20 cellular contexts compared by ENCODE assay signal in the genomic region with DNA sequence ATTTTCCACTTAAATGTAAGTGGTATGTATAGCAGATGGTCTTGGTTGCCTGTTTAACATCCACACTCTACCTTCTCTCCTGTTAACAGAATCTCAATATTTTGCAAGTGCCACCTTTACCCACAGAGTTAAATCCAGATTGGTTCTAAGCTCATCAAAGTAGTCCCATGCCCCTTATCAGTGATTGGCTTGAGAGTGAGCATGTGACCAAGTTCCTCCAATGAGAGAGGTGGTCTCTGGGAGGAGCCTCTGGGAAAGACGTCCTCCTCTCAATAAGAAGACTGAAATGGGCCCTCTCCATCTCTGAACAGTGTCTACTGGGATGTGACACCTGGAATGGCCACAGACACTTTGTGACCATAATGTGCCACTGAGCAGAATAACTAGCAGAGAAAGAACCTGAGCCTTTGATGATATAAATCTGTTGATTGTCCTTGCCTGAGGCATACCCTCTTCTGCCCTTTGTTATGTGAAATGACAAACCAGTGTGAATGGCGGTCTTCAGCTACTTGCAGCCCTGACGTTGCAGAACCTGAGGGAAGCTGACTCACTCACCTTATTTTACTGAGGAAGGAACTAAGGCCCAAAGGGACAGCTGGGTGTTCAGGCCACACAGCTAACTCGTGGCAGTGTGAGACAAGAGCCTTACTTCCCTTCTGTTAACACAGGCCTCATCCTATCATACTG.
"Had no signal": no experiment of that assay in that cellular context is flagged by ENCODE, and none has a peak within 500 bp of the region (broad histone marks: within the 10 kb centered on the region; RNA-seq: fewer than 3 reads in every experiment).

No MANE protein-coding gene starts in this region.

- H3K9me3 ChIP-seq: breast epithelium, esophagus muscularis mucosa, mucosa of descending colon had no signal

- H3K36me3 ChIP-seq: breast epithelium, esophagus muscularis mucosa, left ventricle myocardium inferior, tibial nerve had no signal

- H3K27ac ChIP-seq: breast epithelium, esophagus muscularis mucosa, left ventricle myocardium inferior, tibial nerve had no signal

- ATAC-seq: activated CD4-positive, alpha-beta T cell treated with anti-CD3 and anti-CD28 coated beads for 36 hours; activated CD8-positive, alpha-beta memory T cell treated with anti-CD3 and anti-CD28 coated beads, Interleukin-2, amount 10 ng/mL, durations not matched to agents 7 days and 5 days; activated CD8-positive, alpha-beta T cell treated with anti-CD3 and anti-CD28 coated beads, Interleukin-2, amount 10 ng/mL, durations not matched to agents 7 days and 5 days; activated naive CD4-positive, alpha-beta T cell treated with anti-CD3 and anti-CD28 coated beads, Interleukin-2, amount 50 U/mL, for 72 hours; mucosa of descending colon; natural killer cell treated with Interleukin-12 subunit alpha and Interleukin-12 subunit beta and Interleukin-15 and Interleukin-18, amount 100 ng/mL, for 72 hours; right cardiac atrium had no signal

- H3K27me3 ChIP-seq: breast epithelium, esophagus muscularis mucosa, tibial nerve had no signal

- DNase-seq: activated CD4-positive, alpha-beta T cell treated with anti-CD3 and anti-CD28 coated beads for 36 hours; activated CD4-positive, CD25-positive, alpha-beta regulatory T cell; activated CD8-positive, alpha-beta memory T cell treated with anti-CD3 and anti-CD28 coated beads, Interleukin-2, amount 10 ng/mL, durations not matched to agents 7 days and 5 days; activated CD8-positive, alpha-beta T cell treated with anti-CD3 and anti-CD28 coated beads, Interleukin-2, amount 10 ng/mL, durations not matched to agents 7 days and 5 days; activated T-cell treated with anti-CD3 and anti-CD28 coated beads, Interleukin-2, amount 50 U/mL, for 48 hours; central memory CD4-positive, alpha-beta T cell; endodermal cell; left ventricle myocardium inferior; mucosa of descending colon; posterior cingulate gyrus; right cardiac atrium; stimulated activated CD4-positive, alpha-beta T cell treated with anti-CD3 and anti-CD28 coated beads, Interleukin-15, amount 100 ng/mL, for 24 hours; stimulated activated CD4-positive, alpha-beta T cell treated with anti-CD3 and anti-CD28 coated beads, Interleukin-2, amount 100 ng/mL, for 24 hours; stimulated activated naive CD4-positive, alpha-beta T cell had no signal

- H3K4me1 ChIP-seq: breast epithelium, esophagus muscularis mucosa, left ventricle myocardium inferior, tibial nerve had no signal

- H3K4me3 ChIP-seq: breast epithelium, esophagus muscularis mucosa, left ventricle myocardium inferior, lung, mucosa of descending colon, tibial nerve had no signal
